ENCODE assay signal across 18 cellular contexts in the genomic region with DNA sequence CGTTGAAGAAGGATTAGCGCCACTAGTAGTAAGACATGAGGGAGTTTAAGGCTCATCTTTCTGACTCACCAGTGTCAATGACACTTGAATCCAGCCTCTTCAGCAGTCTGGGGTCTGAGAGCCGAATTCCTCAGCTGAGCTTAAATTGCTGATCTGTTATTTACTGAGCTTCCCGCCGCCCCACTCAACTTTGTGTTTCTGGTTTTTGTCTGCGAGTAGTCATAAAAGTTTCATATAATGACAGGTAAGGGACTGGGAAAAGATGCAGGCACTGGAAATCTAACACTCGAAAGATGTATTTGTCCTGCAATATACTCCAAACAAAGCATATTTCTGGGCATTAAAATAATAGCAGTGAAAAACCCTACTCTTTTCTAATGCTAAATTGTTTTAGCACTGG. TPM values are rescaled to one million over a fixed set of nuclear protein-coding genes. Genes with fewer than 3 reads are reported as not detected.
DNase-seq lines count a peak whose midpoint lies in the region; ATAC-seq, FAIRE-seq and TF ChIP-seq lines count a peak whose summit lies in the region.
"Had no signal": no experiment of that assay in that cellular context is flagged by ENCODE, and none has a peak within 500 bp of the region (broad histone marks: within the 10 kb centered on the region; RNA-seq: fewer than 3 reads in every experiment).

No MANE protein-coding gene starts in this region.

- FAIRE-seq in GM12891 (lab: Jason Lieb, UNC): no peak

- no peaks in the 10 kb centered on the region for H3K9me3 ChIP-seq in spleen
- H3K9me3 ChIP-seq: MG63, SJSA1 had no signal

- no peaks in the 10 kb centered on the region for H3K36me3 ChIP-seq in spleen
- H3K36me3 ChIP-seq: MG63, SJSA1 had no signal

- POLR2A ChIA-PET in HEK293T (lab: Yijun Ruan, JAX): no interaction called here

- no peak overlapping the region for H3K4me3 ChIP-seq in spleen
- H3K4me3 ChIP-seq: GM23248, MG63, SJSA1 had no signal

- H3K27ac ChIP-seq in spleen: no peak overlapping the region
- H3K27ac ChIP-seq: GM23248, KMS-11, SJSA1 had no signal

- 49 to 61% (median 56%) methylated on average over 7 of the region's 7 CpGs for WGBS in spleen, 5 donors

- TF ChIP-seq POLR2A in spleen (IDR thresholded peaks at IDR 0.05) (no peak), GM12891 (IDR thresholded peaks at IDR 0.05; ENCODE audit: low read depth, low read length) (no peak)

- intact Hi-C loops in spleen (cut with DNase I; ENCODE audit: low total_unique reads): no loop called here

- CTCF ChIA-PET in HEK293T (lab: Yijun Ruan, JAX): no interaction called here

- no peaks in the 10 kb centered on the region for H3K4me1 ChIP-seq in spleen
- H3K4me1 ChIP-seq: SJSA1 had no signal

- no peak for TF ChIP-seq CTCF in spleen (IDR thresholded peaks at IDR 0.05 in 8 of 11, conservative IDR thresholded peaks at IDR 0.05 in 3 of 11)

- DNase-seq in DMS53 (lab: John Stamatoyannopoulos, UW) (peak; percentile 66), HEK293T (ENCODE audit: extremely low spot score) (peak; percentile 7), NCI-H524 (lab: John Stamatoyannopoulos, UW) (peak; percentile 79 to 87), iPS-NIHi7 (ENCODE audit: extremely low spot score) (peak; percentile 20), spleen (no peak), GM12891 (ENCODE audit: insufficient read length, low spot score) (no peak)
- DNase-seq: ACHN; Calu3; CD4-positive, CD25-positive, alpha-beta regulatory T cell; DND-41; GF-D8; GM23248; MG63; NCI-H2081 treated with DMSO at 0.1 percent for 48 hours; NCI-H446 had no signal

- ATAC-seq in GM18498 (IDR thresholded peaks at IDR 0.05; ENCODE audit: unreplicated experiment): no peak

- H3K27me3 ChIP-seq in spleen (replicated peaks in 1 of 7): no peaks in the 10 kb centered on the region
- H3K27me3 ChIP-seq: MG63 had no signal

TF ChIP-seq in HEK293T, 16 proteins besides CTCF, POLR2A, EP300 and RAD21:
- TF ChIP-seq FOXM1 (IDR thresholded peaks at IDR 0.05; ENCODE audit: borderline replicate concordance) (no peak), SUZ12 (IDR thresholded peaks at IDR 0.05) (no peak), FOXK2 (IDR thresholded peaks at IDR 0.05) (no peak), SP1 (IDR thresholded peaks at IDR 0.05) (no peak)

TF ChIP-seq in GM12891, 5 proteins besides CTCF, POLR2A, EP300 and RAD21:
- TF ChIP-seq TAF1 (IDR thresholded peaks at IDR 0.05; ENCODE audit: low read depth, low read length): no peak
- TF ChIP-seq POU2F2 (IDR thresholded peaks at IDR 0.05; ENCODE audit: low read depth, low read length): no peak
- TF ChIP-seq SPI1 (IDR thresholded peaks at IDR 0.05; ENCODE audit: low read depth, low read length): no peak
- no peak for TF ChIP-seq POLR2AphosphoS5 (IDR thresholded peaks at IDR 0.05; ENCODE audit: low read depth, low read length)
- TF ChIP-seq PAX5 (IDR thresholded peaks at IDR 0.05; ENCODE audit: insufficient read depth, low read length, severe bottlenecking): no peak

RNA-seq across cellular contexts. Expression of gene RELN, which starts 51.2 kb away (rescaled TPM):
- total RNA-seq in spleen: 1 to 10 TPM in 4 of 7 donors, under 1 TPM in 3; 0.03 to 7.6 (median 1.2) TPM
- 1 to 10 TPM in 1 of 3 donors, under 1 TPM in 2; 0.07 to 1.3 (median 0.61) TPM for polyA plus RNA-seq in spleen
- polyA plus RNA-seq in GM12891 (2012; ENCODE audit: low read depth, missing spikeins): under 0.01 TPM
- total RNA-seq: CD4-positive, CD25-positive, alpha-beta regulatory T cell had no signal
- polyA plus RNA-seq: CD4-positive, CD25-positive, alpha-beta regulatory T cell had no signal

Comparison
In these comparisons a context has a peak if more than half of its experiments do, and no peak if none do; other contexts are left out.
1. DNase-seq: peak in DMS53 (single experiment), HEK293T (single experiment), NCI-H524 (2 of 2) and iPS-NIHi7 (single experiment); none in spleen (single experiment) and GM12891 (single experiment).